Comparison of ENCODE assay signal across 1 cellular context in genomic region chr3:87949189-87949878, GRCh38.
TF ChIP-seq lines count a peak whose summit lies in the region.

No MANE protein-coding gene starts in this region.

TF ChIP-seq in GM12878, 131 proteins besides CTCF, POLR2A, EP300 and RAD21 (continued from another document and continues in another):
- TF ChIP-seq ZBTB33 (IDR thresholded peaks at IDR 0.05) (no peak), PML (IDR thresholded peaks at IDR 0.05; ENCODE audit: low read length) (no peak), SMARCA5 (IDR thresholded peaks at IDR 0.05) (no peak), CEBPB (IDR thresholded peaks at IDR 0.05; ENCODE audit: borderline replicate concordance in 1 of 2, low read depth in 2 of 2, low read length in 2 of 2) (no peak), SKIL (IDR thresholded peaks at IDR 0.05; ENCODE audit: low read depth, poor library complexity, severe bottlenecking) (no peak), NKRF (conservative IDR thresholded peaks at IDR 0.05) (no peak), SPI1 (IDR thresholded peaks at IDR 0.05; ENCODE audit: borderline replicate concordance, insufficient read depth, low read depth, low read length) (no peak), GABPA (IDR thresholded peaks at IDR 0.05; ENCODE audit: low read depth) (no peak), ELK1 (IDR thresholded peaks at IDR 0.05; ENCODE audit: low read depth, low read length) (no peak), PRDM15 (CRISPR knock-in tag; IDR thresholded peaks at IDR 0.05) (no peak), ATF2 (IDR thresholded peaks at IDR 0.05; ENCODE audit: low read length) (0 out of 2 replicates have a peak, but pooled peaks have one; percentile 8), PAX8 (IDR thresholded peaks at IDR 0.05) (no peak), HSF1 (IDR thresholded peaks at IDR 0.05; ENCODE audit: low read depth, low read length) (no peak), IRF5 (IDR thresholded peaks at IDR 0.05; ENCODE audit: borderline replicate concordance) (no peak), NFIC (IDR thresholded peaks at IDR 0.05; ENCODE audit: low read depth, low read length) (peak; percentile 22; the same call in 1 of the 2 replicates), MYB (IDR thresholded peaks at IDR 0.05; ENCODE audit: borderline replicate concordance, low read depth, low read length) (no peak), FOXK2 (IDR thresholded peaks at IDR 0.05) (no peak), MTA3 (IDR thresholded peaks at IDR 0.05; ENCODE audit: borderline replicate concordance, low read length) (no peak), ZNF274 (IDR thresholded peaks at IDR 0.05; ENCODE audit: insufficient read depth, insufficient read length) (no peak), FOS (IDR thresholded peaks at IDR 0.05; ENCODE audit: borderline replicate concordance, extremely low read depth, insufficient read length) (no peak), SP1 (IDR thresholded peaks at IDR 0.05; ENCODE audit: low read depth, low read length) (no peak), EGR1 (IDR thresholded peaks at IDR 0.05; ENCODE audit: borderline replicate concordance in 1 of 2, low read depth in 2 of 2, low read length in 2 of 2) (no peak), BRCA1 (IDR thresholded peaks at IDR 0.05; ENCODE audit: low read depth, low read length) (no peak), WRNIP1 (IDR thresholded peaks at IDR 0.05; ENCODE audit: borderline replicate concordance, low read depth, low read length) (no peak), IKZF1 (conservative IDR thresholded peaks at IDR 0.05) (peak; percentile 26; the same call in 1 of the 2 replicates), NRF1 (conservative IDR thresholded peaks at IDR 0.05; ENCODE audit: low read depth, low read length) (no peak), USF2 (IDR thresholded peaks at IDR 0.05; ENCODE audit: borderline replicate concordance, low read depth, low read length) (no peak), EZH2 (IDR thresholded peaks at IDR 0.05; ENCODE audit: borderline replicate concordance, control insufficient read depth, low read depth, low read length) (no peak), FOXM1 (IDR thresholded peaks at IDR 0.05; ENCODE audit: low read depth, low read length) (peak; percentile 33; the same call in 1 of the 2 replicates), CBX5 (IDR thresholded peaks at IDR 0.05; ENCODE audit: low read depth) (no peak), HDGF (IDR thresholded peaks at IDR 0.05) (no peak), ZSCAN29 (IDR thresholded peaks at IDR 0.05) (no peak), CBX3 (IDR thresholded peaks at IDR 0.05; ENCODE audit: borderline replicate concordance, low read depth) (no peak), ZBED1 (IDR thresholded peaks at IDR 0.05; ENCODE audit: borderline replicate concordance) (no peak), ZZZ3 (IDR thresholded peaks at IDR 0.05; ENCODE audit: control insufficient read depth, insufficient read length, low read depth) (no peak), CUX1 (IDR thresholded peaks at IDR 0.05; ENCODE audit: insufficient replicate concordance, low read depth, low read length) (peak; percentile 27), EED (IDR thresholded peaks at IDR 0.05; ENCODE audit: low read depth) (no peak), SMAD5 (IDR thresholded peaks at IDR 0.05; ENCODE audit: low read depth) (no peak)
